In the genomic region with DNA sequence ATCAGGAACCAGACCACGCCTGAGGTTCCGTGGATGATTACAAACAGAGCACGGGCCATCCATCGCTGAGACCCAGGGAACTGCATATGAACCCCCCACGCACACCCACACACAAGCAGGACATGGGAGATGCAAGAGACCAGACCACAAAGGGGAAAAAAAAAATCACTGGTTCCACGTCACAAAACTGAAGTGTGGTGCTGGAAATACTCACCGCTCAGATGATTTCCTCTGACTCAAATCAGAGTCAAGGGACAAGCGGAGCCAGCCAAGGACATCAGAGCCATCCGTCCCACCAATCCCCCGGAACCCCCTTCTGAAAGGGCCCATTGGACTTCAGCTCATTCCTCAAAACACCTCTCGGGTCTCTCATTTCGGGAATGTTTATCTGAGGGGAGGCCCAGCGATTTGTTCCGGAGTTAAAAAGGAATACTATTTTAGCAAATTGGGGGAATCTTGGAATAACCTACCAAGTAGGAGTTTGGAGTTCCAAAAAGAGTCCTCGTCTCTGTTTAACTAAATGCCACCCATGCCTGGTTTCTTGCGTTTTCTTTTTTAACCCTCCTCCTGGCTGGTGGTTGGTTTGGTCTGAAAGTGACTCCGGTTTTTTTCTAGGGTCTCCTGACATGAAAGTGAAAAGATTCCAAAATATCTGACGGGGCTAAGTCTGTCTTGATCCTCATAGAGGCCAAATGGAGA, we compare ENCODE assay signal across 8 cellular contexts. TPM values are rescaled to one million over a fixed set of nuclear protein-coding genes. Genes with fewer than 3 reads are reported as not detected.
A peak's percentile ranks its signal among the peaks of the same experiment; 100 is the strongest.
DNase-seq lines count a peak whose midpoint lies in the region; ATAC-seq and TF ChIP-seq lines count a peak whose summit lies in the region.

No MANE protein-coding gene starts in this region.

- no peaks in the 10 kb centered on the region for H3K9me2 ChIP-seq in PC-9 (ENCODE audit: insufficient read depth)

- H3F3A ChIP-seq in PC-9 (ENCODE audit: insufficient read depth, low read depth): peaks cover 4% of the 10 kb centered on the region; the same call in 1 of the 2 replicates

- peak overlapping the region; percentile 62 for H3K23ac ChIP-seq in H9 (ENCODE audit: insufficient read length, low read depth, low read length)

- H3K27ac ChIP-seq in H9 (ENCODE audit: insufficient read length, low read depth, low read length) (no peak overlapping the region), lower lobe of right lung (peak overlapping the region; percentile 58), aorta (ENCODE audit: low read depth in 1 of 2, low read length in 2 of 2) (no peak overlapping the region), PC-9 (no peak overlapping the region)

- CTCF ChIA-PET in activated CD4-positive, alpha-beta memory T cell treated with anti-CD3 and anti-CD28 coated beads, Interleukin-2, amount 10 ng/mL, durations not matched to agents 7 days and 5 days (lab: Charles Lee): no interaction called here
- CTCF ChIA-PET in PC-9 (lab: Charles Lee): interaction anchor here (0.7 kb wide), 1 partner anchor 286 kb away, joined by 3 read pairs; no protein-coding TSS in a partner anchor

- peaks cover 6% of the 10 kb centered on the region; the same call in 1 of the 2 replicates for H3K4me1 ChIP-seq in H9 (ENCODE audit: insufficient read depth, low read length)
- H3K4me1 ChIP-seq in lower lobe of right lung: peaks cover 32% of the 10 kb centered on the region
- H3K4me1 ChIP-seq in aorta (ENCODE audit: control insufficient read depth in 1 of 2, insufficient read depth in 2 of 2, low read length in 2 of 2): no peaks in the 10 kb centered on the region
- H3K4me1 ChIP-seq in PC-9 (replicated peaks; ENCODE audit: insufficient read depth): 0 out of 2 replicates have a peak, but pooled peaks cover 4% of the 10 kb centered on the region

- no peaks in the 10 kb centered on the region for H3K9me3 ChIP-seq in H9 (ENCODE audit: control insufficient read depth, low read depth, low read length)
- no peaks in the 10 kb centered on the region for H3K9me3 ChIP-seq in lower lobe of right lung
- no peaks in the 10 kb centered on the region for H3K9me3 ChIP-seq in aorta (ENCODE audit: control insufficient read depth, low read length)
- no peaks in the 10 kb centered on the region for H3K9me3 ChIP-seq in PC-9 (ENCODE audit: insufficient read depth, low read depth)

- H4K5ac ChIP-seq in H9 (ENCODE audit: insufficient read length, low read depth, low read length): no peak overlapping the region

- POLR2A ChIA-PET in activated CD4-positive, alpha-beta memory T cell treated with anti-CD3 and anti-CD28 coated beads, Interleukin-2, amount 10 ng/mL, durations not matched to agents 7 days and 5 days (lab: Charles Lee): no interaction called here
- POLR2A ChIA-PET in PC-9 (lab: Charles Lee; ENCODE audit: unreplicated experiment): no interaction called here

- ATAC-seq in lower lobe of right lung (peak; percentile 76 to 81), aorta (ENCODE audit: low FRiP score) (peak; percentile 57)
- no peak for ATAC-seq in effector memory CD8-positive, alpha-beta T cell (replicated peaks)

- no peak overlapping the region for H3K4me3 Mint-ChIP-seq in H9
- no peak overlapping the region for H3K4me3 Mint-ChIP-seq in activated CD4-positive, alpha-beta memory T cell treated with anti-CD3 and anti-CD28 coated beads, Interleukin-2, amount 10 ng/mL, durations not matched to agents 7 days and 5 days
- H3K4me3 Mint-ChIP-seq in effector memory CD8-positive, alpha-beta T cell: no peak overlapping the region

- intact Hi-C loops in lower lobe of right lung (cut with DNase I) (no loop called here), aorta (cut with DNase I) (no loop called here), PC-9 (cut with micrococcal nuclease; ENCODE audit: unreplicated experiment) (no loop called here)

- no peak overlapping the region for H3T11ph ChIP-seq in H9 (ENCODE audit: low read length)

- no peak overlapping the region for H3K9ac ChIP-seq in H9 (ENCODE audit: extremely low read depth, insufficient read length, low read length)

- peak overlapping the region in 2 of 3 experiments; percentile 85 to 99; a peak in 5 of 7 replicates for H3K27ac Mint-ChIP-seq in H9
- H3K27ac Mint-ChIP-seq in activated CD4-positive, alpha-beta memory T cell treated with anti-CD3 and anti-CD28 coated beads, Interleukin-2, amount 10 ng/mL, durations not matched to agents 7 days and 5 days: no peak overlapping the region
- H3K27ac Mint-ChIP-seq in effector memory CD8-positive, alpha-beta T cell: no peak overlapping the region

- H3K18ac ChIP-seq in H9 (ENCODE audit: insufficient read length, low read depth, low read length): no peak overlapping the region

- no peaks in the 10 kb centered on the region for H4K20me1 ChIP-seq in H9 (ENCODE audit: control insufficient read depth, insufficient read depth, insufficient read length)
- H4K20me1 ChIP-seq in PC-9 (ENCODE audit: insufficient read depth): peaks cover 9% of the 10 kb centered on the region; the same call in 1 of the 2 replicates

- in situ Hi-C loops in GM13976 (cut with MboI; ENCODE audit: low sequenced_read_pairs, unreplicated experiment): no loop called here

- H4K91ac ChIP-seq in H9 (ENCODE audit: insufficient read length, low read depth, low read length): no peak overlapping the region

- H3K9me3 Mint-ChIP-seq in H9: peaks cover 15 to 22% of the 10 kb centered on the region in 2 experiments
- H3K9me3 Mint-ChIP-seq in activated CD4-positive, alpha-beta memory T cell treated with anti-CD3 and anti-CD28 coated beads, Interleukin-2, amount 10 ng/mL, durations not matched to agents 7 days and 5 days: no peaks in the 10 kb centered on the region
- no peaks in the 10 kb centered on the region for H3K9me3 Mint-ChIP-seq in effector memory CD8-positive, alpha-beta T cell

- H3K36me3 Mint-ChIP-seq in H9 (ENCODE audit: insufficient read depth in 1 of 3, low read depth in 3 of 3): peaks cover 14 to 21% (median 16%) of the 10 kb centered on the region in 3 experiments
- H3K36me3 Mint-ChIP-seq in activated CD4-positive, alpha-beta memory T cell treated with anti-CD3 and anti-CD28 coated beads, Interleukin-2, amount 10 ng/mL, durations not matched to agents 7 days and 5 days (ENCODE audit: low read depth): no peaks in the 10 kb centered on the region
- no peaks in the 10 kb centered on the region for H3K36me3 Mint-ChIP-seq in effector memory CD8-positive, alpha-beta T cell (ENCODE audit: insufficient read depth)

- no peak overlapping the region for H3K4me2 ChIP-seq in H9 (ENCODE audit: insufficient read depth, insufficient read length, low read length)
- no peak overlapping the region for H3K4me2 ChIP-seq in PC-9

- no TSS peak for BruUV-seq in PC-9 (replicated peaks; lab: Mats Ljungman, UMichigan)

- H2BK5ac ChIP-seq in H9 (ENCODE audit: insufficient read length, low read length): no peak overlapping the region

- no peak overlapping the region for H3K14ac ChIP-seq in H9 (ENCODE audit: insufficient read depth, low read length)

- no peak overlapping the region for H2BK15ac ChIP-seq in H9 (ENCODE audit: low read depth, low read length)

- H3K79me2 ChIP-seq in H9 (ENCODE audit: insufficient read depth, low read length) (peaks cover 2% of the 10 kb centered on the region; the same call in 1 of the 2 replicates), PC-9 (ENCODE audit: low read depth) (no peaks in the 10 kb centered on the region)

- H3K27me3 ChIP-seq in H9 (ENCODE audit: insufficient read depth, low read length): no peaks in the 10 kb centered on the region
- H3K27me3 ChIP-seq in lower lobe of right lung (ENCODE audit: low read depth): no peaks in the 10 kb centered on the region
- H3K27me3 ChIP-seq in aorta (ENCODE audit: control insufficient read depth in 1 of 2, insufficient read depth in 2 of 2, low read length in 1 of 2): no peaks in the 10 kb centered on the region
- H3K27me3 ChIP-seq in PC-9 (ENCODE audit: insufficient read depth, low read depth): no peaks in the 10 kb centered on the region

- H3K4ac ChIP-seq in H9 (ENCODE audit: low read depth, low read length): no peak overlapping the region; the same call in 1 of the 2 replicates

- H2AFZ ChIP-seq in H9 (ENCODE audit: low read length) (no peak overlapping the region), PC-9 (no peak overlapping the region)

- H3K36me3 ChIP-seq in lower lobe of right lung (no peaks in the 10 kb centered on the region), aorta (ENCODE audit: control insufficient read depth in 1 of 2, insufficient read depth in 2 of 2, low read length in 1 of 2) (no peaks in the 10 kb centered on the region), PC-9 (ENCODE audit: low read depth) (no peaks in the 10 kb centered on the region)

- H2BK12ac ChIP-seq in H9 (ENCODE audit: insufficient read length, low read depth, low read length): no peak overlapping the region

- no peak overlapping the region for H3K56ac ChIP-seq in H9 (ENCODE audit: insufficient read length, low read depth, low read length)

- no peaks in the 10 kb centered on the region; the same call in 1 of the 2 replicates for H3K27me3 Mint-ChIP-seq in H9 (ENCODE audit: low read depth)
- H3K27me3 Mint-ChIP-seq in activated CD4-positive, alpha-beta memory T cell treated with anti-CD3 and anti-CD28 coated beads, Interleukin-2, amount 10 ng/mL, durations not matched to agents 7 days and 5 days: no peaks in the 10 kb centered on the region
- H3K27me3 Mint-ChIP-seq in effector memory CD8-positive, alpha-beta T cell: no peaks in the 10 kb centered on the region

- TF ChIP-seq CTCF in GM13976 (IDR thresholded peaks at IDR 0.05; ENCODE audit: borderline replicate concordance, control extremely low read depth, extremely low read depth, insufficient read depth, missing control alignments): no peak
- TF ChIP-seq CTCF in H9 (conservative IDR thresholded peaks at IDR 0.05): no peak
- TF ChIP-seq CTCF in lower lobe of right lung (IDR thresholded peaks at IDR 0.05): no peak
- no peak for TF ChIP-seq CTCF in PC-9 (conservative IDR thresholded peaks at IDR 0.05)

- H3K23me2 ChIP-seq in H9 (ENCODE audit: insufficient read length, low read depth, low read length, poor library complexity, severe bottlenecking): no peaks in the 10 kb centered on the region

- peaks cover 6% of the 10 kb centered on the region for H3K79me1 ChIP-seq in H9 (ENCODE audit: insufficient read depth, low read depth, low read length, poor library complexity, severe bottlenecking)

- H3K4me1 Mint-ChIP-seq in H9: peaks cover 32 to 39% of the 10 kb centered on the region in 2 experiments
- peaks cover 18% of the 10 kb centered on the region for H3K4me1 Mint-ChIP-seq in activated CD4-positive, alpha-beta memory T cell treated with anti-CD3 and anti-CD28 coated beads, Interleukin-2, amount 10 ng/mL, durations not matched to agents 7 days and 5 days
- H3K4me1 Mint-ChIP-seq in effector memory CD8-positive, alpha-beta T cell (ENCODE audit: low read depth in 2 of 2): peaks cover 0 to 2% of the 10 kb centered on the region in 2 donors

- no peak overlapping the region for H2BK20ac ChIP-seq in H9 (ENCODE audit: low read depth, low read length, poor library complexity, severe bottlenecking)

- H4K8ac ChIP-seq in H9 (replicated peaks; ENCODE audit: insufficient read length, low read depth, low read length): no peak overlapping the region

- peak overlapping the region; percentile 96 for H2AK5ac ChIP-seq in H9 (ENCODE audit: insufficient read length, low read length)

- H3K4me3 ChIP-seq in lower lobe of right lung: no peak overlapping the region
- no peak overlapping the region for H3K4me3 ChIP-seq in aorta (ENCODE audit: low read length in 2 of 2)
- H3K4me3 ChIP-seq in PC-9: no peak overlapping the region

- H2BK120ac ChIP-seq in H9 (ENCODE audit: low read depth, low read length, poor library complexity, severe bottlenecking): no peak overlapping the region

- DNase-seq in GM13976 (ENCODE audit: low spot score): peak; percentile 69
- no peak for DNase-seq in H9
- peak; percentile 17 for DNase-seq in activated CD4-positive, alpha-beta memory T cell treated with anti-CD3 and anti-CD28 coated beads, Interleukin-2, amount 10 ng/mL, durations not matched to agents 7 days and 5 days
- DNase-seq in lower lobe of right lung: peak; percentile 77
- DNase-seq in aorta: no peak
- DNase-seq in effector memory CD8-positive, alpha-beta T cell: no peak
- DNase-seq in NCI-H1417 treated with DMSO at 0.1 percent for 48 hours (lab: John Stamatoyannopoulos, UW): no peak
- DNase-seq in PC-9: no peak

- no CpG with 5 or more reads among the region's 18 CpGs for WGBS in H9 (ENCODE audit: extremely low coverage, insufficient read length, low lambda C conversion rate)
- 51 to 52% methylated on average over 18 of the region's 18 CpGs for WGBS in aorta, 2 donors

RNA-seq across cellular contexts. Expression of a gene that starts 15.0 kb away (rescaled TPM):
- total RNA-seq in H9 (2021): 40.6 and 45.6 TPM in 2 replicates
- total RNA-seq in activated CD4-positive, alpha-beta memory T cell treated with anti-CD3 and anti-CD28 coated beads, Interleukin-2, amount 10 ng/mL, durations not matched to agents 7 days and 5 days: 10 to 100 TPM; 22.4 to 26.8 TPM
- total RNA-seq in lower lobe of right lung: 43.1 TPM
- 10 to 100 TPM; 25.9 to 26.5 TPM for total RNA-seq in aorta
- polyA plus RNA-seq in aorta: 10 to 100 TPM in 1 of 2 donors, 1 to 10 TPM in 1; 4.1 to 15.8 TPM
- 73.9 and 102 TPM in 2 replicates for total RNA-seq in PC-9 (2021)

RNA-seq across cellular contexts. Expression of a gene that starts 55.3 kb away (rescaled TPM):
- total RNA-seq in H9 (2021) (337 and 343 TPM in 2 replicates), lower lobe of right lung (89.5 TPM), aorta (10 to 100 TPM; 84.7 to 95.2 TPM), PC-9 (2021) (299 and 302 TPM in 2 replicates)
- 100 to 1,000 TPM; 135 to 138 TPM for total RNA-seq in activated CD4-positive, alpha-beta memory T cell treated with anti-CD3 and anti-CD28 coated beads, Interleukin-2, amount 10 ng/mL, durations not matched to agents 7 days and 5 days
- 10 to 100 TPM; 28.7 to 84.7 TPM for polyA plus RNA-seq in aorta

RNA-seq across cellular contexts. Expression of a gene that starts 57.3 kb away (rescaled TPM):
- total RNA-seq in H9 (2021) (80.3 and 84.7 TPM in 2 replicates), lower lobe of right lung (10.2 TPM), aorta (10 to 100 TPM; 11.1 to 11.9 TPM), PC-9 (2021) (63.9 and 73.3 TPM in 2 replicates)
- 10 to 100 TPM; 85.2 to 87.5 TPM for total RNA-seq in activated CD4-positive, alpha-beta memory T cell treated with anti-CD3 and anti-CD28 coated beads, Interleukin-2, amount 10 ng/mL, durations not matched to agents 7 days and 5 days
- polyA plus RNA-seq in aorta: 10 to 100 TPM; 21.0 to 30.8 TPM

RNA-seq across cellular contexts. Expression of a gene that starts 57.3 kb away (rescaled TPM):
- total RNA-seq in H9 (2021) (57.2 and 59.0 TPM in 2 replicates), lower lobe of right lung (22.6 TPM), aorta (10 to 100 TPM; 11.5 to 14.9 TPM), PC-9 (2021) (36.8 and 40.9 TPM in 2 replicates)
- 10 to 100 TPM; 23.6 to 25.7 TPM for total RNA-seq in activated CD4-positive, alpha-beta memory T cell treated with anti-CD3 and anti-CD28 coated beads, Interleukin-2, amount 10 ng/mL, durations not matched to agents 7 days and 5 days
- polyA plus RNA-seq in aorta: 10 to 100 TPM; 14.4 to 19.8 TPM

Comparison
In these comparisons a context has a peak if more than half of its experiments do, and no peak if none do; other contexts are left out.
1. DNase-seq: peak in GM13976 (single experiment), activated CD4-positive, alpha-beta memory T cell treated with anti-CD3 and anti-CD28 coated beads, Interleukin-2, amount 10 ng/mL, durations not matched to agents 7 days and 5 days (single experiment) and lower lobe of right lung (single experiment); none in H9 (single experiment), aorta (0 of 2), effector memory CD8-positive, alpha-beta T cell (0 of 3), NCI-H1417 treated with DMSO at 0.1 percent for 48 hours (single experiment) and PC-9 (0 of 2).
2. H3K27ac Mint-ChIP-seq: peak in H9 (2 of 3); none in activated CD4-positive, alpha-beta memory T cell treated with anti-CD3 and anti-CD28 coated beads, Interleukin-2, amount 10 ng/mL, durations not matched to agents 7 days and 5 days (single experiment) and effector memory CD8-positive, alpha-beta T cell (0 of 2).